In the genomic region with DNA sequence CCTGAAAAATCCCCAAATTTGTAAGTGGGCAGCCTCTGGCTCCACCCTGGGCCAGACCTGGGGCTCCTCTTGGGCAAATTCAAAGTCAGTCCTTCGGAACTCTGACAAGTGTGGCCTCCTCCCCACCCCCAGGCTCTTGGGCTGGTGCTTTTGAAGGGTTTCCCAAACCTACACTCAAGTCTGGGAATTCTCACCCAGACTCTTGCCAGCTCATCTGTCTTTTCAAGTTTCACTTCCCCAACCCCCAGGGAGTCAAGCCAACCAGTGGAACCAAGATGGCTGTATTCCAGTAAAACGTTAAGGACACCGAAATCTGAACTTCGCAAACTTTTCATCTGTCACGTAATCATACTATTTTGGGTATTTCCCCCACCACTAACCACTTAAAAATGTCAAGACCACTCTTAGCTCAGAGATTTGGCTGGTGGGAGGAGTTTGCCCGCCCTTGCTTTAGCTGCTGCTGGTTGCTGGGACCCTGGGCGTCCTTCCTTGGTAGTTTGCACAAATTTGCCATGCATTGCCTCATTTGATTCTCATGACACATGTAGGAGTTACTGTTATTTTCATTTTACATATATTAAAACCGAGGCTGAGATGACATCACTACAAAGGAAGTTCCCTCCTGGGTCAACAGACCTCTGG, we compare ENCODE assay signal across 8 cellular contexts. TPM values are rescaled to one million over a fixed set of nuclear protein-coding genes. Genes with fewer than 3 reads are reported as not detected.
A peak's percentile ranks its signal among the peaks of the same experiment; 100 is the strongest.
DNase-seq lines count a peak whose midpoint lies in the region; ATAC-seq and TF ChIP-seq lines count a peak whose summit lies in the region.

No MANE protein-coding gene starts in this region.

- WGBS in gastroesophageal sphincter (ENCODE audit: low coverage in 1 of 2), 2 donors, result 58 to 59% methylated on average over 4 to 5 of the region's 8 CpGs

- H3K27me3 ChIP-seq in BLaER1, result no peaks in the 10 kb centered on the region
- no peaks in the 10 kb centered on the region for H3K27me3 ChIP-seq in gastroesophageal sphincter

- no peak for TF ChIP-seq CTCF in gastroesophageal sphincter (IDR thresholded peaks at IDR 0.05)

- H3K9me3 ChIP-seq in BLaER1 (no peaks in the 10 kb centered on the region), gastroesophageal sphincter (no peaks in the 10 kb centered on the region)

- H3K27ac ChIP-seq in BLaER1, result peak overlapping the region; percentile 88
- peak overlapping the region in 3 of 4 donors; percentile 53 to 70 (median 61) for H3K27ac ChIP-seq in gastroesophageal sphincter

- H3K9ac ChIP-seq in BLaER1, result peak overlapping the region; percentile 78

- peaks cover 99% of the 10 kb centered on the region for H3K4me1 ChIP-seq in BLaER1
- H3K4me1 ChIP-seq in gastroesophageal sphincter, result peaks cover 0 to 50% (median 14%) of the 10 kb centered on the region in 3 donors

- peaks cover 62% of the 10 kb centered on the region for H3K36me3 ChIP-seq in BLaER1
- peaks cover 0 to 62% of the 10 kb centered on the region in 2 donors for H3K36me3 ChIP-seq in gastroesophageal sphincter

- DNase-seq in activated CD4-positive, alpha-beta T cell treated with anti-CD3 and anti-CD28 coated beads, Interleukin-2, amount 50 U/mL, for 4 hours, result peak; percentile 55 to 62
- DNase-seq in stimulated activated CD8-positive, alpha-beta memory T cell treated with anti-CD3 and anti-CD28 coated beads, Interleukin-2, amount 100 ng/mL, for 48 hours (ENCODE audit: low read depth in 2 of 2), result peak; percentile 74 to 81
- no peak for DNase-seq in NCI-H774 (lab: John Stamatoyannopoulos, UW)
- no peak for DNase-seq in cerebellar cortex (ENCODE audit: low spot score)

- peak overlapping the region; percentile 68 for H3K4me3 ChIP-seq in BLaER1
- no peak overlapping the region for H3K4me3 ChIP-seq in gastroesophageal sphincter

- ATAC-seq in GM19455 (IDR thresholded peaks at IDR 0.05; ENCODE audit: unreplicated experiment) (peak; percentile 42), HG03521 (IDR thresholded peaks at IDR 0.05; ENCODE audit: unreplicated experiment) (peak; percentile 40), gastroesophageal sphincter (peak; percentile 38)

- H3K4me2 ChIP-seq in BLaER1, result peak overlapping the region; percentile 98

- H4K20me1 ChIP-seq in BLaER1, result peaks cover 45% of the 10 kb centered on the region

- no peak for TF ChIP-seq EP300 in gastroesophageal sphincter (IDR thresholded peaks at IDR 0.05)

- no peak for TF ChIP-seq POLR2A in gastroesophageal sphincter (IDR thresholded peaks at IDR 0.05)

RNA-seq across cellular contexts. Expression of a gene that starts 1.7 kb away (rescaled TPM):
- total RNA-seq in gastroesophageal sphincter, result 1 to 10 TPM; 1.4 to 3.6 (median 2.0) TPM

RNA-seq across cellular contexts. Expression of a gene that starts 19.5 kb away (rescaled TPM):
- 10 to 100 TPM; 35.8 to 62.0 (median 51.9) TPM for total RNA-seq in gastroesophageal sphincter

Comparison
In these comparisons a context has a peak if more than half of its experiments do, and no peak if none do; other contexts are left out.
1. DNase-seq: peak in activated CD4-positive, alpha-beta T cell treated with anti-CD3 and anti-CD28 coated beads, Interleukin-2, amount 50 U/mL, for 4 hours (2 of 2) and stimulated activated CD8-positive, alpha-beta memory T cell treated with anti-CD3 and anti-CD28 coated beads, Interleukin-2, amount 100 ng/mL, for 48 hours (2 of 2); none in NCI-H774 (single experiment) and cerebellar cortex (single experiment).
2. Peak in every context shown above with its lines, with median percentiles within 50 percentile points of each other: ATAC-seq.